ENCODE assay signal across 1 cellular context in genomic region chr2:26914286-26914962, GRCh38.
TF ChIP-seq lines count a peak whose summit lies in the region.

No MANE protein-coding gene starts in this region.

TF ChIP-seq in GM23338, 12 proteins besides CTCF, POLR2A, EP300 and RAD21 (continued from another document):
- TF ChIP-seq, protein P1, sequence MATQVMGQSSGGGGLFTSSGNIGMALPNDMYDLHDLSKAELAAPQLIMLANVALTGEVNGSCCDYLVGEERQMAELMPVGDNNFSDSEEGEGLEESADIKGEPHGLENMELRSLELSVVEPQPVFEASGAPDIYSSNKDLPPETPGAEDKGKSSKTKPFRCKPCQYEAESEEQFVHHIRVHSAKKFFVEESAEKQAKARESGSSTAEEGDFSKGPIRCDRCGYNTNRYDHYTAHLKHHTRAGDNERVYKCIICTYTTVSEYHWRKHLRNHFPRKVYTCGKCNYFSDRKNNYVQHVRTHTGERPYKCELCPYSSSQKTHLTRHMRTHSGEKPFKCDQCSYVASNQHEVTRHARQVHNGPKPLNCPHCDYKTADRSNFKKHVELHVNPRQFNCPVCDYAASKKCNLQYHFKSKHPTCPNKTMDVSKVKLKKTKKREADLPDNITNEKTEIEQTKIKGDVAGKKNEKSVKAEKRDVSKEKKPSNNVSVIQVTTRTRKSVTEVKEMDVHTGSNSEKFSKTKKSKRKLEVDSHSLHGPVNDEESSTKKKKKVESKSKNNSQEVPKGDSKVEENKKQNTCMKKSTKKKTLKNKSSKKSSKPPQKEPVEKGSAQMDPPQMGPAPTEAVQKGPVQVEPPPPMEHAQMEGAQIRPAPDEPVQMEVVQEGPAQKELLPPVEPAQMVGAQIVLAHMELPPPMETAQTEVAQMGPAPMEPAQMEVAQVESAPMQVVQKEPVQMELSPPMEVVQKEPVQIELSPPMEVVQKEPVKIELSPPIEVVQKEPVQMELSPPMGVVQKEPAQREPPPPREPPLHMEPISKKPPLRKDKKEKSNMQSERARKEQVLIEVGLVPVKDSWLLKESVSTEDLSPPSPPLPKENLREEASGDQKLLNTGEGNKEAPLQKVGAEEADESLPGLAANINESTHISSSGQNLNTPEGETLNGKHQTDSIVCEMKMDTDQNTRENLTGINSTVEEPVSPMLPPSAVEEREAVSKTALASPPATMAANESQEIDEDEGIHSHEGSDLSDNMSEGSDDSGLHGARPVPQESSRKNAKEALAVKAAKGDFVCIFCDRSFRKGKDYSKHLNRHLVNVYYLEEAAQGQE (IDR thresholded peaks at IDR 0.05; ENCODE audit: unreplicated experiment), result no peak
- TF ChIP-seq CREB1 (CRISPR knock-in tag; IDR thresholded peaks at IDR 0.05; ENCODE audit: low read depth) (no peak), JUNB (IDR thresholded peaks at IDR 0.05; ENCODE audit: unreplicated experiment) (no peak), EZH2 (IDR thresholded peaks at IDR 0.05; ENCODE audit: low read depth, unreplicated experiment) (no peak), EZH2phosphoT487 (IDR thresholded peaks at IDR 0.05; ENCODE audit: unreplicated experiment) (no peak), ZNF114 (CRISPR knock-in tag; IDR thresholded peaks at IDR 0.05) (no peak), ETS1 (IDR thresholded peaks at IDR 0.05) (no peak)
- TF ChIP-seq, protein P2, sequence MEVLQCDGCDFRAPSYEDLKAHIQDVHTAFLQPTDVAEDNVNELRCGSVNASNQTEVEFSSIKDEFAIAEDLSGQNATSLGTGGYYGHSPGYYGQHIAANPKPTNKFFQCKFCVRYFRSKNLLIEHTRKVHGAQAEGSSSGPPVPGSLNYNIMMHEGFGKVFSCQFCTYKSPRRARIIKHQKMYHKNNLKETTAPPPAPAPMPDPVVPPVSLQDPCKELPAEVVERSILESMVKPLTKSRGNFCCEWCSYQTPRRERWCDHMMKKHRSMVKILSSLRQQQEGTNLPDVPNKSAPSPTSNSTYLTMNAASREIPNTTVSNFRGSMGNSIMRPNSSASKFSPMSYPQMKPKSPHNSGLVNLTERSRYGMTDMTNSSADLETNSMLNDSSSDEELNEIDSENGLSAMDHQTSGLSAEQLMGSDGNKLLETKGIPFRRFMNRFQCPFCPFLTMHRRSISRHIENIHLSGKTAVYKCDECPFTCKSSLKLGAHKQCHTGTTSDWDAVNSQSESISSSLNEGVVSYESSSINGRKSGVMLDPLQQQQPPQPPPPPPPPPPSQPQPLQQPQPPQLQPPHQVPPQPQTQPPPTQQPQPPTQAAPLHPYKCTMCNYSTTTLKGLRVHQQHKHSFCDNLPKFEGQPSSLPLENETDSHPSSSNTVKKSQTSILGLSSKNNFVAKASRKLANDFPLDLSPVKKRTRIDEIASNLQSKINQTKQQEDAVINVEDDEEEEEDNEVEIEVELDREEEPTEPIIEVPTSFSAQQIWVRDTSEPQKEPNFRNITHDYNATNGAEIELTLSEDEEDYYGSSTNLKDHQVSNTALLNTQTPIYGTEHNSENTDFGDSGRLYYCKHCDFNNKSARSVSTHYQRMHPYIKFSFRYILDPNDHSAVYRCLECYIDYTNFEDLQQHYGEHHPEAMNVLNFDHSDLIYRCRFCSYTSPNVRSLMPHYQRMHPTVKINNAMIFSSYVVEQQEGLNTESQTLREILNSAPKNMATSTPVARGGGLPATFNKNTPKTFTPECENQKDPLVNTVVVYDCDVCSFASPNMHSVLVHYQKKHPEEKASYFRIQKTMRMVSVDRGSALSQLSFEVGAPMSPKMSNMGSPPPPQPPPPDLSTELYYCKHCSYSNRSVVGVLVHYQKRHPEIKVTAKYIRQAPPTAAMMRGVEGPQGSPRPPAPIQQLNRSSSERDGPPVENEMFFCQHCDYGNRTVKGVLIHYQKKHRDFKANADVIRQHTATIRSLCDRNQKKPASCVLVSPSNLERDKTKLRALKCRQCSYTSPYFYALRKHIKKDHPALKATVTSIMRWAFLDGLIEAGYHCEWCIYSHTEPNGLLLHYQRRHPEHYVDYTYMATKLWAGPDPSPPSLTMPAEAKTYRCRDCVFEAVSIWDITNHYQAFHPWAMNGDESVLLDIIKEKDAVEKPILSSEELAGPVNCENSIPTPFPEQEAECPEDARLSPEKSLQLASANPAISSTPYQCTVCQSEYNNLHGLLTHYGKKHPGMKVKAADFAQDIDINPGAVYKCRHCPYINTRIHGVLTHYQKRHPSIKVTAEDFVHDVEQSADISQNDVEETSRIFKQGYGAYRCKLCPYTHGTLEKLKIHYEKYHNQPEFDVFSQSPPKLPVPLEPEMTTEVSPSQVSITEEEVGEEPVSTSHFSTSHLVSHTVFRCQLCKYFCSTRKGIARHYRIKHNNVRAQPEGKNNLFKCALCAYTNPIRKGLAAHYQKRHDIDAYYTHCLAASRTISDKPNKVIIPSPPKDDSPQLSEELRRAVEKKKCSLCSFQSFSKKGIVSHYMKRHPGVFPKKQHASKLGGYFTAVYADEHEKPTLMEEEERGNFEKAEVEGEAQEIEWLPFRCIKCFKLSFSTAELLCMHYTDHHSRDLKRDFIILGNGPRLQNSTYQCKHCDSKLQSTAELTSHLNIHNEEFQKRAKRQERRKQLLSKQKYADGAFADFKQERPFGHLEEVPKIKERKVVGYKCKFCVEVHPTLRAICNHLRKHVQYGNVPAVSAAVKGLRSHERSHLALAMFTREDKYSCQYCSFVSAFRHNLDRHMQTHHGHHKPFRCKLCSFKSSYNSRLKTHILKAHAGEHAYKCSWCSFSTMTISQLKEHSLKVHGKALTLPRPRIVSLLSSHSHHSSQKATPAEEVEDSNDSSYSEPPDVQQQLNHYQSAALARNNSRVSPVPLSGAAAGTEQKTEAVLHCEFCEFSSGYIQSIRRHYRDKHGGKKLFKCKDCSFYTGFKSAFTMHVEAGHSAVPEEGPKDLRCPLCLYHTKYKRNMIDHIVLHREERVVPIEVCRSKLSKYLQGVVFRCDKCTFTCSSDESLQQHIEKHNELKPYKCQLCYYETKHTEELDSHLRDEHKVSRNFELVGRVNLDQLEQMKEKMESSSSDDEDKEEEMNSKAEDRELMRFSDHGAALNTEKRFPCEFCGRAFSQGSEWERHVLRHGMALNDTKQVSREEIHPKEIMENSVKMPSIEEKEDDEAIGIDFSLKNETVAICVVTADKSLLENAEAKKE (CRISPR knock-in tag; IDR thresholded peaks at IDR 0.05), result no peak
TF ChIP-seq in GM23338: peak in this region for 0.
